In the genomic region with DNA sequence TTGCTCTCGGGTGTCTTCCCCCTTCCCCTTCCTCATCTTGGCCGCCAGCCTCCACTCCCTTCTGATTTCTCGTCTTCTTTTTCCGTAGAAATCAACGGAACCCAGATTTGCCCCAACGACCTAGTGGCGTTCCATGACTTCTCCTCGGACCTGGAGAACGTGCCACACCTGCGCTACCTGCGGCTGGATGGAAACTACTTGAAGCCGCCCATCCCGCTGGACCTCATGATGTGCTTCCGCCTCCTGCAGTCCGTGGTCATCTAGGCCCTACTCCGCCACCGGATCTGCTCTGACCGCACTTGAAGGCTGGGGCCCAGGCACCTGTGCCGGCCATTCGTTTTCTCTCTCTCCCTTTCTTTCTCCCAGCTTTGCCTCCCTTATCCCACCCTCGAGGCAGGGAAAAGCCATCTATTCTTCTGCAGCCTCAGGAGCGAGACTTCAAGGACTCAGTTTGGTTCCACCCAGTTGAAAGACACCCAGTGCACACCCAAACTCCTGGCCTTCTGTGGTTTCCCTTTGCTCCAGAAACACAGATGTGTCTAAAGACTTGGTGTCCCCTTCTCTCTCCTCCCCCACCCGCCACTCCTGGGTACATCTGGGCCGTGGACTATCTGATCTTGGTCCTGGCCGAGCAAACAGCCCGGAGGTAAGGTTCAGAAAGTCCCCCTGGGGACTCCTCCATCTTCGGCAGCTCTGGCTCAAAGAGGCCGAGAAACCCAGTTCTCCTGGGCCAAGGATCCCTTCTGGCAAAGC, we compare ENCODE assay signal across 10 cellular contexts. TPM values are rescaled to one million over a fixed set of nuclear protein-coding genes. Genes with fewer than 3 reads are reported as not detected.
DNase-seq lines count a peak whose midpoint lies in the region; ATAC-seq and TF ChIP-seq lines count a peak whose summit lies in the region.
"Had no signal": no experiment of that assay in that cellular context is flagged by ENCODE, and none has a peak within 500 bp of the region (broad histone marks: within the 10 kb centered on the region; RNA-seq: fewer than 3 reads in every experiment).

No MANE protein-coding gene starts in this region.

- no peak for DNase-seq in CD8-positive, alpha-beta memory T cell
- DNase-seq in fibroblast of mammary gland (ENCODE audit: low read depth) (peak; percentile 45), progenitor cell of endocrine pancreas (ENCODE audit: low spot score, unreplicated experiment) (no peak), dermis blood vessel endothelial cell (no peak), endothelial cell (ENCODE audit: low spot score) (no peak), NCI-H187 (lab: John Stamatoyannopoulos, UW) (no peak)

- no peaks in the 10 kb centered on the region for H3K9me3 Mint-ChIP-seq in CD8-positive, alpha-beta memory T cell
- H3K9me3 Mint-ChIP-seq in progenitor cell of endocrine pancreas (ENCODE audit: low read depth) (no peaks in the 10 kb centered on the region), endothelial cell (ENCODE audit: unreplicated experiment) (no peaks in the 10 kb centered on the region)

- H3K36me3 ChIP-seq in CD8-positive, alpha-beta memory T cell (ENCODE audit: insufficient read depth, low read length) = no peaks in the 10 kb centered on the region
- no peaks in the 10 kb centered on the region for H3K36me3 ChIP-seq in SU-DHL-6 (ENCODE audit: low read length)
- H3K36me3 ChIP-seq: pancreas had no signal

- H3K9ac ChIP-seq in SU-DHL-6 (ENCODE audit: low read length) = peak overlapping the region; percentile 44

- H3K9me2 ChIP-seq in SU-DHL-6 (replicated peaks; ENCODE audit: insufficient read depth, low read length) = no peaks in the 10 kb centered on the region

- H3K27ac ChIP-seq in CD8-positive, alpha-beta memory T cell (ENCODE audit: low read depth, low read length) = no peak overlapping the region
- peak overlapping the region; percentile 57 for H3K27ac ChIP-seq in SU-DHL-6 (ENCODE audit: low read depth, low read length)

- H3K27ac Mint-ChIP-seq in CD8-positive, alpha-beta memory T cell = peak overlapping the region in 2 of 8 donors; percentile 70 to 91
- H3K27ac Mint-ChIP-seq in progenitor cell of endocrine pancreas (peak overlapping the region; percentile 86), endothelial cell (ENCODE audit: unreplicated experiment) (no peak overlapping the region)

- CTCF ChIA-PET in CD8-positive, alpha-beta memory T cell (lab: Charles Lee) = interaction anchor here (1.0 to 8.8 kb wide), 11 partner anchors 68 to 448 kb away, joined by 3 to 228 read pairs (median 5); no protein-coding TSS in a partner anchor

- H3K4me2 ChIP-seq in SU-DHL-6 (ENCODE audit: low read depth, low read length, poor library complexity, severe bottlenecking) = peak overlapping the region; percentile 51

- H3K4me3 Mint-ChIP-seq in CD8-positive, alpha-beta memory T cell = peak overlapping the region in 6 of 7 donors; percentile 79 to 89 (median 83)
- H3K4me3 Mint-ChIP-seq in progenitor cell of endocrine pancreas (ENCODE audit: low read depth) = peak overlapping the region; percentile 76
- no peak overlapping the region for H3K4me3 Mint-ChIP-seq in endothelial cell (ENCODE audit: unreplicated experiment)

- H3K36me3 Mint-ChIP-seq in CD8-positive, alpha-beta memory T cell = no peaks in the 10 kb centered on the region
- no peaks in the 10 kb centered on the region for H3K36me3 Mint-ChIP-seq in progenitor cell of endocrine pancreas (ENCODE audit: insufficient read depth)
- no peaks in the 10 kb centered on the region for H3K36me3 Mint-ChIP-seq in endothelial cell (ENCODE audit: low read depth, unreplicated experiment)

- TF ChIP-seq CTCF in SU-DHL-6 (IDR thresholded peaks at IDR 0.05; ENCODE audit: insufficient read depth, low read length, poor library complexity, severe bottlenecking) (no peak), fibroblast of mammary gland (conservative IDR thresholded peaks at IDR 0.05; ENCODE audit: control insufficient read depth, insufficient read depth, low read depth, low read length) (no peak), progenitor cell of endocrine pancreas (IDR thresholded peaks at IDR 0.05; ENCODE audit: unreplicated experiment) (no peak), endothelial cell (IDR thresholded peaks at IDR 0.05; ENCODE audit: unreplicated experiment) (no peak)

- POLR2A ChIA-PET in CD8-positive, alpha-beta memory T cell (lab: Charles Lee) = interaction anchor here (1.2 kb wide), 1 partner anchor 220 kb away, joined by 5 read pairs; no protein-coding TSS in a partner anchor

- H4K20me1 ChIP-seq in SU-DHL-6 (ENCODE audit: low read depth, low read length) = no peaks in the 10 kb centered on the region

- no peaks in the 10 kb centered on the region for H3K27me3 ChIP-seq in CD8-positive, alpha-beta memory T cell (ENCODE audit: insufficient read depth, low read length, poor library complexity, severe bottlenecking)
- no peaks in the 10 kb centered on the region for H3K27me3 ChIP-seq in SU-DHL-6 (ENCODE audit: low read length)
- H3K27me3 ChIP-seq: pancreas had no signal

- peak overlapping the region; percentile 100 for H2AFZ ChIP-seq in SU-DHL-6 (ENCODE audit: low read depth, low read length, severe bottlenecking)

- no peak overlapping the region for H3K4me3 ChIP-seq in CD8-positive, alpha-beta memory T cell (ENCODE audit: low read length)
- H3K4me3 ChIP-seq in SU-DHL-6 (ENCODE audit: insufficient read depth, low read length, poor library complexity, severe bottlenecking) (no peak overlapping the region), fibroblast of mammary gland (ENCODE audit: control insufficient read depth, low read depth, low read length) (peak overlapping the region; percentile 44)

- H3K4me1 Mint-ChIP-seq in CD8-positive, alpha-beta memory T cell = peaks cover 0 to 12% (median 8%) of the 10 kb centered on the region in 3 donors
- H3K4me1 Mint-ChIP-seq in progenitor cell of endocrine pancreas (ENCODE audit: low read depth) = peaks cover 2% of the 10 kb centered on the region
- H3K4me1 Mint-ChIP-seq in endothelial cell (ENCODE audit: unreplicated experiment) = peaks cover 18% of the 10 kb centered on the region

- no peak for ATAC-seq in GM18907 (IDR thresholded peaks at IDR 0.05; ENCODE audit: unreplicated experiment)

- no peaks in the 10 kb centered on the region for H3K79me2 ChIP-seq in SU-DHL-6 (ENCODE audit: insufficient read depth, low read length)

- no peaks in the 10 kb centered on the region for H3K9me3 ChIP-seq in CD8-positive, alpha-beta memory T cell (ENCODE audit: low read length)
- H3K9me3 ChIP-seq in SU-DHL-6 (ENCODE audit: insufficient read depth, low read length) = no peaks in the 10 kb centered on the region
- H3K9me3 ChIP-seq: pancreas had no signal

- peaks cover 15% of the 10 kb centered on the region for H3F3A ChIP-seq in SU-DHL-6 (ENCODE audit: insufficient read depth)

- peaks cover 3 to 7% of the 10 kb centered on the region in 2 donors for H3K27me3 Mint-ChIP-seq in CD8-positive, alpha-beta memory T cell
- H3K27me3 Mint-ChIP-seq in progenitor cell of endocrine pancreas (peaks cover 12% of the 10 kb centered on the region), endothelial cell (ENCODE audit: unreplicated experiment) (peaks cover 2% of the 10 kb centered on the region)

- H3K4me1 ChIP-seq in CD8-positive, alpha-beta memory T cell (ENCODE audit: insufficient read depth, low read length) = peaks cover 9% of the 10 kb centered on the region

RNA-seq across cellular contexts. Expression of gene OPTC, which starts 7.2 kb away (rescaled TPM):
- total RNA-seq in CD8-positive, alpha-beta memory T cell = not detected
- not detected for polyA plus RNA-seq in CD8-positive, alpha-beta memory T cell
- total RNA-seq in progenitor cell of endocrine pancreas (not detected in 2 replicates), dermis blood vessel endothelial cell (not detected in 2 replicates), endothelial cell (ENCODE audit: unreplicated experiment) (0.36 TPM)
- total RNA-seq: pancreas, RPMI7951 had no signal
- polyA plus RNA-seq: pancreas had no signal

RNA-seq across cellular contexts. Expression of gene PRELP, which starts 11.2 kb away (rescaled TPM):
- total RNA-seq in CD8-positive, alpha-beta memory T cell = not detected
- not detected for polyA plus RNA-seq in CD8-positive, alpha-beta memory T cell
- total RNA-seq in progenitor cell of endocrine pancreas (0.04 and 0.14 TPM in 2 replicates), dermis blood vessel endothelial cell (not detected in 2 replicates), endothelial cell (ENCODE audit: unreplicated experiment) (0.13 TPM)
- total RNA-seq: RPMI7951 had no signal
